Comparison of ENCODE assay signal across 1 cellular context in the genomic region with DNA sequence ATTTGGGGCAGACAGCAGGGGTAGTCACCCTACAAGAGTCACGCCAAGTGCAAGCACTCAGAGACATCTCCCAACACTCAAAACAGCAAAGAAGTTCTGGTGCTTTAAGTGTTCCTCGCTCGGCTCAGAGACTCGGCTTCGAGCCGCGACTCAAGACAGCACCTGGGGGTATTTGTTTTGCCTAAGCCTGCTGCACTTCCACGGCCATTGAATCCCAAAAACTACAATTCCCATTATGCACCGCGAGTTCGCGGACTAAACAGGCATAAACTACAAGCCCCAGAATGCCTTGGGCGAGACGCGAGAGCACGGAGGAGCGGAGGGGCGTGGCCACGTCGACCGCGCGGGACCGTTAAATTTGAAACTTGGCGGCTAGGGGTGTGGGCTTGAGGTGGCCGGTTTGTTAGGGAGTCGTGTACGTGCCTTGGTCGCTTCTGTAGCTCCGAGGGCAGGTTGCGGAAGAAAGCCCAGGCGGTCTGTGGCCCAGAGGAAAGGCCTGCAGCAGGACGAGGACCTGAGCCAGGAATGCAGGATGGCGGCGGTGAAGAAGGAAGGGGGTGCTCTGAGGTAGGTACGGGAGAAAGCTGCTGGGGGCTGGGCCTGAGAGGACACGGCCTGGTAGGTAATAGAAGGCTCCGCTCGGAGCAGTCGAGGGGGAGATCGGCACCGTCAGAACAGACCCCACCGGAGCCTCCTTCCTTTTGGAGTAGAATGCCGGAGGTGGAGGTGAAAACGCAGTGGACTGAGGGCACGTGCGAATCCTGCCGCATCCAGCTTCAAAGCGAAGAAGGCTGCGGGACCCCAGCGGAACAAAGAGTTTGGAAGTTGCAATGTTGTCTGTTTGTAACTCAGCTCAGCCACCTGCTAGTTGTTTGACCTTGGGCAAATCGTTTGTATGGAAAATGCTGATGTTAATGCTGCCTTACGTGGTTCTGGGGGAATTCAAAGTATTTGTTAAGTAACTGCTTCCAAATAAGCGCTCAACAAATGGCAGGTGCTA.
TF ChIP-seq lines count a peak whose summit lies in the region.

Gene BUB1B (plus strand): TSS at position 381 of the 1,000 bp plus-strand sequence. CDS start 152 bp downstream, at position 533.

TF ChIP-seq in HepG2, 621 proteins besides CTCF, POLR2A, EP300 and RAD21 (continued from another document and continues in another):
- TF ChIP-seq, protein P1, sequence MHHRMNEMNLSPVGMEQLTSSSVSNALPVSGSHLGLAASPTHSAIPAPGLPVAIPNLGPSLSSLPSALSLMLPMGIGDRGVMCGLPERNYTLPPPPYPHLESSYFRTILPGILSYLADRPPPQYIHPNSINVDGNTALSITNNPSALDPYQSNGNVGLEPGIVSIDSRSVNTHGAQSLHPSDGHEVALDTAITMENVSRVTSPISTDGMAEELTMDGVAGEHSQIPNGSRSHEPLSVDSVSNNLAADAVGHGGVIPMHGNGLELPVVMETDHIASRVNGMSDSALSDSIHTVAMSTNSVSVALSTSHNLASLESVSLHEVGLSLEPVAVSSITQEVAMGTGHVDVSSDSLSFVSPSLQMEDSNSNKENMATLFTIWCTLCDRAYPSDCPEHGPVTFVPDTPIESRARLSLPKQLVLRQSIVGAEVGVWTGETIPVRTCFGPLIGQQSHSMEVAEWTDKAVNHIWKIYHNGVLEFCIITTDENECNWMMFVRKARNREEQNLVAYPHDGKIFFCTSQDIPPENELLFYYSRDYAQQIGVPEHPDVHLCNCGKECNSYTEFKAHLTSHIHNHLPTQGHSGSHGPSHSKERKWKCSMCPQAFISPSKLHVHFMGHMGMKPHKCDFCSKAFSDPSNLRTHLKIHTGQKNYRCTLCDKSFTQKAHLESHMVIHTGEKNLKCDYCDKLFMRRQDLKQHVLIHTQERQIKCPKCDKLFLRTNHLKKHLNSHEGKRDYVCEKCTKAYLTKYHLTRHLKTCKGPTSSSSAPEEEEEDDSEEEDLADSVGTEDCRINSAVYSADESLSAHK (CRISPR knock-in tag; IDR thresholded peaks at IDR 0.05; ENCODE audit: borderline replicate concordance) = no peak
- TF ChIP-seq, protein P2, sequence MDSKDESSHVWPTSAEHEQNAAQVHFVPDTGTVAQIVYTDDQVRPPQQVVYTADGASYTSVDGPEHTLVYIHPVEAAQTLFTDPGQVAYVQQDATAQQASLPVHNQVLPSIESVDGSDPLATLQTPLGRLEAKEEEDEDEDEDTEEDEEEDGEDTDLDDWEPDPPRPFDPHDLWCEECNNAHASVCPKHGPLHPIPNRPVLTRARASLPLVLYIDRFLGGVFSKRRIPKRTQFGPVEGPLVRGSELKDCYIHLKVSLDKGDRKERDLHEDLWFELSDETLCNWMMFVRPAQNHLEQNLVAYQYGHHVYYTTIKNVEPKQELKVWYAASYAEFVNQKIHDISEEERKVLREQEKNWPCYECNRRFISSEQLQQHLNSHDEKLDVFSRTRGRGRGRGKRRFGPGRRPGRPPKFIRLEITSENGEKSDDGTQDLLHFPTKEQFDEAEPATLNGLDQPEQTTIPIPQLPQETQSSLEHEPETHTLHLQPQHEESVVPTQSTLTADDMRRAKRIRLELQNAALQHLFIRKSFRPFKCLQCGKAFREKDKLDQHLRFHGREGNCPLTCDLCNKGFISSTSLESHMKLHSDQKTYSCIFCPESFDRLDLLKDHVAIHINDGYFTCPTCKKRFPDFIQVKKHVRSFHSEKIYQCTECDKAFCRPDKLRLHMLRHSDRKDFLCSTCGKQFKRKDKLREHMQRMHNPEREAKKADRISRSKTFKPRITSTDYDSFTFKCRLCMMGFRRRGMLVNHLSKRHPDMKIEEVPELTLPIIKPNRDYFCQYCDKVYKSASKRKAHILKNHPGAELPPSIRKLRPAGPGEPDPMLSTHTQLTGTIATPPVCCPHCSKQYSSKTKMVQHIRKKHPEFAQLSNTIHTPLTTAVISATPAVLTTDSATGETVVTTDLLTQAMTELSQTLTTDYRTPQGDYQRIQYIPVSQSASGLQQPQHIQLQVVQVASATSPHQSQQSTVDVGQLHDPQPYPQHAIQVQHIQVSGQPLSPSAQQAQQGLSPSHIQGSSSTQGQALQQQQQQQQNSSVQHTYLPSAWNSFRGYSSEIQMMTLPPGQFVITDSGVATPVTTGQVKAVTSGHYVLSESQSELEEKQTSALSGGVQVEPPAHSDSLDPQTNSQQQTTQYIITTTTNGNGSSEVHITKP (CRISPR knock-in tag; IDR thresholded peaks at IDR 0.05; ENCODE audit: low read depth) = no peak; the same call in 1 of the 2 replicates
- 0 out of 2 replicates have a peak, but pooled peaks have one; percentile 40 for TF ChIP-seq ZBTB7A (CRISPR knock-in tag; IDR thresholded peaks at IDR 0.05)
- TF ChIP-seq ZNF790 (CRISPR knock-in tag; IDR thresholded peaks at IDR 0.05; ENCODE audit: borderline replicate concordance) = no peak
- no peak for TF ChIP-seq ARHGAP35 (CRISPR knock-in tag; IDR thresholded peaks at IDR 0.05; ENCODE audit: borderline replicate concordance)
- no peak; the same call in 1 of the 2 replicates for TF ChIP-seq ZNF367 (CRISPR knock-in tag; IDR thresholded peaks at IDR 0.05; ENCODE audit: borderline replicate concordance)
- no peak for TF ChIP-seq ZBTB8A (CRISPR knock-in tag; IDR thresholded peaks at IDR 0.05; ENCODE audit: borderline replicate concordance, low read depth)
- peak; percentile 100 for TF ChIP-seq THAP11 (CRISPR knock-in tag; IDR thresholded peaks at IDR 0.05)
- TF ChIP-seq PBX2 (CRISPR knock-in tag; IDR thresholded peaks at IDR 0.05) = no peak
- no peak for TF ChIP-seq RELA (CRISPR knock-in tag; IDR thresholded peaks at IDR 0.05)
- TF ChIP-seq TEF (CRISPR knock-in tag; IDR thresholded peaks at IDR 0.05) = no peak
- no peak for TF ChIP-seq ETV5 (CRISPR knock-in tag; IDR thresholded peaks at IDR 0.05; ENCODE audit: borderline replicate concordance)
- peak; percentile 38; the same call in 1 of the 2 replicates for TF ChIP-seq ZNF124 (CRISPR knock-in tag; IDR thresholded peaks at IDR 0.05)
- peak; percentile 100 for TF ChIP-seq SAP130 (CRISPR knock-in tag; IDR thresholded peaks at IDR 0.05; ENCODE audit: low read depth)
- TF ChIP-seq ZNF260 (CRISPR knock-in tag; IDR thresholded peaks at IDR 0.05; ENCODE audit: borderline replicate concordance, low read depth) = no peak
- peak; percentile 84; the same call in 1 of the 2 replicates for TF ChIP-seq SMAD1 (CRISPR knock-in tag; IDR thresholded peaks at IDR 0.05; ENCODE audit: borderline replicate concordance, low read depth)
- TF ChIP-seq ZFP36L2 (CRISPR knock-in tag; IDR thresholded peaks at IDR 0.05) = no peak
- TF ChIP-seq, protein P3, sequence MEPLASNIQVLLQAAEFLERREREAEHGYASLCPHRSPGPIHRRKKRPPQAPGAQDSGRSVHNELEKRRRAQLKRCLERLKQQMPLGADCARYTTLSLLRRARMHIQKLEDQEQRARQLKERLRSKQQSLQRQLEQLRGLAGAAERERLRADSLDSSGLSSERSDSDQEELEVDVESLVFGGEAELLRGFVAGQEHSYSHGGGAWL (CRISPR knock-in tag; IDR thresholded peaks at IDR 0.05) = no peak
- peak; percentile 64; the same call in 1 of the 2 replicates for TF ChIP-seq KDM5A (IDR thresholded peaks at IDR 0.05; ENCODE audit: borderline replicate concordance, low read length)
- no peak for TF ChIP-seq TAF15 (IDR thresholded peaks at IDR 0.05; ENCODE audit: low read depth, low read length, poor library complexity, severe bottlenecking)
- no peak; the same call in 1 of the 2 replicates for TF ChIP-seq SMC3 (IDR thresholded peaks at IDR 0.05; ENCODE audit: low read length)
- TF ChIP-seq SP140L (CRISPR knock-in tag; IDR thresholded peaks at IDR 0.05; ENCODE audit: borderline replicate concordance) = 0 out of 2 replicates have a peak, but pooled peaks have one; percentile 30
- peak; percentile 70; the same call in 1 of the 2 replicates for TF ChIP-seq ZNF788 (CRISPR knock-in tag; IDR thresholded peaks at IDR 0.05; ENCODE audit: borderline replicate concordance)
- TF ChIP-seq ZNF572 (CRISPR knock-in tag; IDR thresholded peaks at IDR 0.05) = peak; percentile 92; the same call in 1 of the 2 replicates
- peak; percentile 37; the same call in 1 of the 2 replicates for TF ChIP-seq ZIK1 (CRISPR knock-in tag; IDR thresholded peaks at IDR 0.05; ENCODE audit: borderline replicate concordance, low read depth)
- no peak for TF ChIP-seq GTF3A (CRISPR knock-in tag; conservative IDR thresholded peaks at IDR 0.05)
- no peak for TF ChIP-seq ETV6 (CRISPR knock-in tag; conservative IDR thresholded peaks at IDR 0.05)
- TF ChIP-seq, protein P4, sequence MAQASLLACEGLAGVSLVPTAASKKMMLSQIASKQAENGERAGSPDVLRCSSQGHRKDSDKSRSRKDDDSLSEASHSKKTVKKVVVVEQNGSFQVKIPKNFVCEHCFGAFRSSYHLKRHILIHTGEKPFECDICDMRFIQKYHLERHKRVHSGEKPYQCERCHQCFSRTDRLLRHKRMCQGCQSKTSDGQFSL (CRISPR knock-in tag; IDR thresholded peaks at IDR 0.05) = no peak
- TF ChIP-seq, protein P5, sequence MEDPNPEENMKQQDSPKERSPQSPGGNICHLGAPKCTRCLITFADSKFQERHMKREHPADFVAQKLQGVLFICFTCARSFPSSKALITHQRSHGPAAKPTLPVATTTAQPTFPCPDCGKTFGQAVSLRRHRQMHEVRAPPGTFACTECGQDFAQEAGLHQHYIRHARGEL (CRISPR knock-in tag; IDR thresholded peaks at IDR 0.05) = no peak
- peak; percentile 46; the same call in 1 of the 2 replicates for TF ChIP-seq HIVEP1 (CRISPR knock-in tag; IDR thresholded peaks at IDR 0.05)
- TF ChIP-seq, protein P6, sequence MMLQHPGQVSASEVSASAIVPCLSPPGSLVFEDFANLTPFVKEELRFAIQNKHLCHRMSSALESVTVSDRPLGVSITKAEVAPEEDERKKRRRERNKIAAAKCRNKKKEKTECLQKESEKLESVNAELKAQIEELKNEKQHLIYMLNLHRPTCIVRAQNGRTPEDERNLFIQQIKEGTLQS (CRISPR knock-in tag; IDR thresholded peaks at IDR 0.05) = no peak
- no peak; the same call in 1 of the 2 replicates for TF ChIP-seq ZNF614 (CRISPR knock-in tag; IDR thresholded peaks at IDR 0.05; ENCODE audit: borderline replicate concordance)
- no peak for TF ChIP-seq CHCHD3 (CRISPR knock-in tag; IDR thresholded peaks at IDR 0.05)
- no peak for TF ChIP-seq LCORL (IDR thresholded peaks at IDR 0.05)
- no peak; the same call in 1 of the 2 replicates for TF ChIP-seq LCORL (CRISPR knock-in tag; IDR thresholded peaks at IDR 0.05)
- 0 out of 2 replicates have a peak, but pooled peaks have one; percentile 69 for TF ChIP-seq ZNF33A (CRISPR knock-in tag; IDR thresholded peaks at IDR 0.05; ENCODE audit: borderline replicate concordance)
- no peak; the same call in 1 of the 2 replicates for TF ChIP-seq JDP2 (CRISPR knock-in tag; IDR thresholded peaks at IDR 0.05; ENCODE audit: borderline replicate concordance)
- TF ChIP-seq NCOA2 (CRISPR knock-in tag; IDR thresholded peaks at IDR 0.05) = no peak
- no peak for TF ChIP-seq ZNF383 (CRISPR knock-in tag; IDR thresholded peaks at IDR 0.05; ENCODE audit: borderline replicate concordance)
- peak in 1 of 2 experiments; percentile 34; a peak in 1 of 4 replicates for TF ChIP-seq MAFK (conservative IDR thresholded peaks at IDR 0.05 in 1 of 2, IDR thresholded peaks at IDR 0.05 in 1 of 2; ENCODE audit: low read length in 2 of 2)
- TF ChIP-seq, protein P7, sequence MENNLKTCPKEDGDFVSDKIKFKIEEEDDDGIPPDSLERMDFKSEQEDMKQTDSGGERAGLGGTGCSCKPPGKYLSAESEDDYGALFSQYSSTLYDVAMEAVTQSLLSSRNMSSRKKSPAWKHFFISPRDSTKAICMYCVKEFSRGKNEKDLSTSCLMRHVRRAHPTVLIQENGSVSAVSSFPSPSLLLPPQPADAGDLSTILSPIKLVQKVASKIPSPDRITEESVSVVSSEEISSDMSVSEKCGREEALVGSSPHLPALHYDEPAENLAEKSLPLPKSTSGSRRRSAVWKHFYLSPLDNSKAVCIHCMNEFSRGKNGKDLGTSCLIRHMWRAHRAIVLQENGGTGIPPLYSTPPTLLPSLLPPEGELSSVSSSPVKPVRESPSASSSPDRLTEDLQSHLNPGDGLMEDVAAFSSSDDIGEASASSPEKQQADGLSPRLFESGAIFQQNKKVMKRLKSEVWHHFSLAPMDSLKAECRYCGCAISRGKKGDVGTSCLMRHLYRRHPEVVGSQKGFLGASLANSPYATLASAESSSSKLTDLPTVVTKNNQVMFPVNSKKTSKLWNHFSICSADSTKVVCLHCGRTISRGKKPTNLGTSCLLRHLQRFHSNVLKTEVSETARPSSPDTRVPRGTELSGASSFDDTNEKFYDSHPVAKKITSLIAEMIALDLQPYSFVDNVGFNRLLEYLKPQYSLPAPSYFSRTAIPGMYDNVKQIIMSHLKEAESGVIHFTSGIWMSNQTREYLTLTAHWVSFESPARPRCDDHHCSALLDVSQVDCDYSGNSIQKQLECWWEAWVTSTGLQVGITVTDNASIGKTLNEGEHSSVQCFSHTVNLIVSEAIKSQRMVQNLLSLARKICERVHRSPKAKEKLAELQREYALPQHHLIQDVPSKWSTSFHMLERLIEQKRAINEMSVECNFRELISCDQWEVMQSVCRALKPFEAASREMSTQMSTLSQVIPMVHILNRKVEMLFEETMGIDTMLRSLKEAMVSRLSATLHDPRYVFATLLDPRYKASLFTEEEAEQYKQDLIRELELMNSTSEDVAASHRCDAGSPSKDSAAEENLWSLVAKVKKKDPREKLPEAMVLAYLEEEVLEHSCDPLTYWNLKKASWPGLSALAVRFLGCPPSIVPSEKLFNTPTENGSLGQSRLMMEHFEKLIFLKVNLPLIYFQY (CRISPR knock-in tag; IDR thresholded peaks at IDR 0.05; ENCODE audit: borderline replicate concordance) = no peak
- TF ChIP-seq TRIM22 (IDR thresholded peaks at IDR 0.05) = no peak
- no peak; the same call in 1 of the 2 replicates for TF ChIP-seq EED (CRISPR knock-in tag; IDR thresholded peaks at IDR 0.05)
- no peak for TF ChIP-seq AGO2 (optimal IDR thresholded peaks at IDR 0.05; ENCODE audit: low read depth, low read length)
- TF ChIP-seq ZNF605 (CRISPR knock-in tag; IDR thresholded peaks at IDR 0.05) = peak; percentile 78
- peak; percentile 25 for TF ChIP-seq CBX1 (IDR thresholded peaks at IDR 0.05; ENCODE audit: low read depth)
